ENCODE assay signal across 2 cellular contexts in genomic region chr22:21532863-21533648, GRCh38. TPM values are rescaled to one million over a fixed set of nuclear protein-coding genes. Genes with fewer than 3 reads are reported as not detected.
"Had no signal": no experiment of that assay in that cellular context is flagged by ENCODE, and none has a peak within 500 bp of the region (broad histone marks: within the 10 kb centered on the region; RNA-seq: fewer than 3 reads in every experiment).

No MANE protein-coding gene starts in this region.

RNA-seq across cellular contexts. Expression of gene RIMBP3C, which starts 18.2 kb away (rescaled TPM):
- total RNA-seq: PC-3, Right ventricle myocardium superior had no signal
